ENCODE assay signal across 21 cellular contexts in the genomic region with DNA sequence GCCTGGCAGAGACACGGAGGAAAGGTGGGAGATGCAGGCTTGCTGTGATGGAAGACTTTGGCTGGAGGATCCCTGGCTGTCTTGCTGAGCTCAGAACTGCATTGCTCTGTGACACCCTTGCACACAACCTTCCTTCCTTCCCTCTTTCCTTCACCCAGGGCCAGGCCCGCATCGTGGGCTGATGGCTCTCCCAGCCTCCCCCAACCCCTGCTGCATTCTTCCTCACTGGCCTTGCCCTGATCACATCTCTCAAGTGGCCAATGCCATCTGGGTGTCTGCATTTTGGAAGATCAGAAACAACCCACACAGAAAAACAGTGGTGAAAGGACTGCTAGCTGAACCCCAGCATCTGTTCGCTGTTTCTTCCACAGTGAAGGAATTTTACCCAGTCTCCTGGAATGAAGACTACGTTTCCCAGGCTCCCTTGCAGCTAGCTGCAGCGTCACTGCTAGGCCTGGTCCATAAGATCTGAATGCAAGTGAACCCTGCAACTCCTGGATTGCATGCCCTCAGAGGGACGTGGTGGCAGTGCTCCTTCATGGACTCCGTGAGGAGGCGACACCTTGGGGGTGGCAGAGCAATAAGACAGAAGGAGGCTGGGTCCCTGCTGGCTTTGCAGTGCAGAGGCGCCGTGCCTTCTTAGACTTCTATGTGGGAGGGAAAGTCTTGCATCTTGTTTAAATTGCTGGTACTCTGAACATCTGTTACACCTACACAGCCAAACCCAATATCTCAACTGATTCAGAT.
DNase-seq lines count a peak whose midpoint lies in the region; ATAC-seq and TF ChIP-seq lines count a peak whose summit lies in the region.
"Had no signal": no experiment of that assay in that cellular context is flagged by ENCODE, and none has a peak within 500 bp of the region (broad histone marks: within the 10 kb centered on the region; RNA-seq: fewer than 3 reads in every experiment).

No MANE protein-coding gene starts in this region.

- no peak overlapping the region for H3K4me3 Mint-ChIP-seq in GM23338
- H3K4me3 Mint-ChIP-seq in activated CD4-positive, alpha-beta memory T cell treated with anti-CD3 and anti-CD28 coated beads for 36 hours, result peak overlapping the region; percentile 33
- no peak overlapping the region for H3K4me3 Mint-ChIP-seq in neural progenitor cell
- no peak overlapping the region for H3K4me3 Mint-ChIP-seq in CD14-positive monocyte
- H3K4me3 Mint-ChIP-seq: activated naive CD8-positive, alpha-beta T cell treated with anti-CD3 and anti-CD28 coated beads, Interleukin-2, amount 10 ng/mL, durations not matched to agents 7 days and 5 days; stimulated activated naive B cell treated with anti-CD40 and anti-IgM and Interleukin-4, amounts not matched to agents 10 μg/mL and 1 μg/mL and 100 μg/mL, for 72 hours had no signal

- 0 out of 3 replicates have a peak, but pooled peaks cover 2% of the 10 kb centered on the region for H3K4me1 Mint-ChIP-seq in GM23338
- H3K4me1 Mint-ChIP-seq in activated CD4-positive, alpha-beta memory T cell treated with anti-CD3 and anti-CD28 coated beads for 36 hours (ENCODE audit: low read depth), result peaks cover 58% of the 10 kb centered on the region
- peaks cover 44% of the 10 kb centered on the region for H3K4me1 Mint-ChIP-seq in neural progenitor cell
- H3K4me1 Mint-ChIP-seq in CD14-positive monocyte, result peaks cover 3% of the 10 kb centered on the region

- intact Hi-C loops in activated CD4-positive, alpha-beta memory T cell treated with anti-CD3 and anti-CD28 coated beads for 36 hours (cut with micrococcal nuclease), result loop anchor here (1.0 to 5.0 kb wide), 9 partner anchors 29 to 413 kb away; a partner anchor contains a TSS
- intact Hi-C loops in CD14-positive monocyte (cut with micrococcal nuclease), result no loop called here

- H4K20me1 ChIP-seq in GM23338 (replicated peaks; ENCODE audit: insufficient read depth) (no peaks in the 10 kb centered on the region), neural progenitor cell (ENCODE audit: low read depth) (no peaks in the 10 kb centered on the region)

- H3K4me2 ChIP-seq in GM23338 (no peak overlapping the region), neural progenitor cell (no peak overlapping the region)

- H3K27me3 ChIP-seq in GM23338 (ENCODE audit: insufficient read depth) (no peaks in the 10 kb centered on the region), neural progenitor cell (no peaks in the 10 kb centered on the region)
- H3K27me3 ChIP-seq: body of pancreas, neutrophil, spleen, tibial nerve had no signal

- POLR2A ChIA-PET in activated CD4-positive, alpha-beta memory T cell treated with anti-CD3 and anti-CD28 coated beads for 36 hours (lab: Charles Lee), result interaction anchor here (0.8 to 2.0 kb wide), 14 partner anchors 16 to 153 kb away, joined by 3 to 26 read pairs (median 6); a partner anchor contains a TSS

- H3K79me2 ChIP-seq in GM23338 (replicated peaks; ENCODE audit: insufficient read depth) (no peaks in the 10 kb centered on the region), neural progenitor cell (ENCODE audit: low read depth) (no peaks in the 10 kb centered on the region)

- TF ChIP-seq CTCF in GM23338 (conservative IDR thresholded peaks at IDR 0.05; ENCODE audit: low read depth in 2 of 2) (no peak), neural progenitor cell (IDR thresholded peaks at IDR 0.05) (no peak), CD14-positive monocyte (IDR thresholded peaks at IDR 0.05) (no peak)

- no peaks in the 10 kb centered on the region for H3K9me3 ChIP-seq in neural progenitor cell (ENCODE audit: low read depth)
- H3K9me3 ChIP-seq: body of pancreas, neutrophil had no signal

- no peak overlapping the region for H3K4me3 ChIP-seq in GM23338
- no peak overlapping the region for H3K4me3 ChIP-seq in neural progenitor cell
- H3K4me3 ChIP-seq: body of pancreas, coronary artery, spleen, tibial nerve had no signal

- peak; percentile 68 for ATAC-seq in GM23338
- ATAC-seq: body of pancreas, Right ventricle myocardium inferior had no signal

- H2AFZ ChIP-seq in GM23338 (0 out of 2 replicates have a peak overlapping the region, but pooled peaks have one; percentile 32), neural progenitor cell (replicated peaks) (peak overlapping the region; percentile 50)

- no peaks in the 10 kb centered on the region for H3K9me2 ChIP-seq in GM23338 (ENCODE audit: insufficient read depth)

- H3K27me3 Mint-ChIP-seq in GM23338 (ENCODE audit: insufficient read depth, low read depth, poor library complexity) (peaks cover 2% of the 10 kb centered on the region), neural progenitor cell (ENCODE audit: insufficient read depth, low read depth) (peaks cover 5% of the 10 kb centered on the region), CD14-positive monocyte (ENCODE audit: low read depth in 3 of 3) (peaks cover 1 to 5% (median 3%) of the 10 kb centered on the region in 3 donors)
- no peaks in the 10 kb centered on the region for H3K27me3 Mint-ChIP-seq in activated CD4-positive, alpha-beta memory T cell treated with anti-CD3 and anti-CD28 coated beads for 36 hours
- H3K27me3 Mint-ChIP-seq: activated naive CD8-positive, alpha-beta T cell treated with anti-CD3 and anti-CD28 coated beads, Interleukin-2, amount 10 ng/mL, durations not matched to agents 7 days and 5 days had no signal

- H3K4me1 ChIP-seq in GM23338 (ENCODE audit: insufficient read depth) (no peaks in the 10 kb centered on the region), neural progenitor cell (no peaks in the 10 kb centered on the region)
- H3K4me1 ChIP-seq: body of pancreas, tibial nerve had no signal

- H3K27ac ChIP-seq in GM23338 (ENCODE audit: low read depth) (no peak overlapping the region), neural progenitor cell (no peak overlapping the region)
- H3K27ac ChIP-seq: body of pancreas, coronary artery, neutrophil, spleen, tibial nerve, VCaP had no signal

- no peak overlapping the region for H3K27ac Mint-ChIP-seq in GM23338
- H3K27ac Mint-ChIP-seq in activated CD4-positive, alpha-beta memory T cell treated with anti-CD3 and anti-CD28 coated beads for 36 hours, result peak overlapping the region; percentile 93
- H3K27ac Mint-ChIP-seq in neural progenitor cell, result no peak overlapping the region
- no peak overlapping the region for H3K27ac Mint-ChIP-seq in CD14-positive monocyte
- H3K27ac Mint-ChIP-seq: activated naive CD8-positive, alpha-beta T cell treated with anti-CD3 and anti-CD28 coated beads, Interleukin-2, amount 10 ng/mL, durations not matched to agents 7 days and 5 days; stimulated activated naive B cell treated with anti-CD40 and anti-IgM and Interleukin-4, amounts not matched to agents 10 μg/mL and 1 μg/mL and 100 μg/mL, for 72 hours had no signal

- H3F3A ChIP-seq in GM23338 (replicated peaks; ENCODE audit: low read depth), result no peaks in the 10 kb centered on the region
- no peaks in the 10 kb centered on the region for H3F3A ChIP-seq in neural progenitor cell (ENCODE audit: low read depth)

- H3K36me3 ChIP-seq in GM23338 (ENCODE audit: insufficient read depth), result no peaks in the 10 kb centered on the region
- no peaks in the 10 kb centered on the region for H3K36me3 ChIP-seq in neural progenitor cell
- H3K36me3 ChIP-seq: neutrophil, spleen, tibial nerve had no signal

- H3K36me3 Mint-ChIP-seq in GM23338 (ENCODE audit: low read depth), result no peaks in the 10 kb centered on the region; the same call in 2 of the 3 replicates
- no peaks in the 10 kb centered on the region for H3K36me3 Mint-ChIP-seq in activated CD4-positive, alpha-beta memory T cell treated with anti-CD3 and anti-CD28 coated beads for 36 hours
- no peaks in the 10 kb centered on the region for H3K36me3 Mint-ChIP-seq in neural progenitor cell
- no peaks in the 10 kb centered on the region for H3K36me3 Mint-ChIP-seq in CD14-positive monocyte
- H3K36me3 Mint-ChIP-seq: activated naive CD8-positive, alpha-beta T cell treated with anti-CD3 and anti-CD28 coated beads, Interleukin-2, amount 10 ng/mL, durations not matched to agents 7 days and 5 days; stimulated activated naive B cell treated with anti-CD40 and anti-IgM and Interleukin-4, amounts not matched to agents 10 μg/mL and 1 μg/mL and 100 μg/mL, for 72 hours had no signal

- no peak overlapping the region for H3K9ac ChIP-seq in neural progenitor cell

- peak; percentile 45 to 56 for DNase-seq in activated T-cell treated with anti-CD3 and anti-CD28 coated beads, Interleukin-2, amount 50 U/mL, for 48 hours
- DNase-seq in activated T-cell treated with anti-CD3 and anti-CD28 coated beads for 4 hours (no peak), GM23338 (ENCODE audit: low spot score) (peak; percentile 27), neural progenitor cell (ENCODE audit: low spot score) (no peak), CD14-positive monocyte (ENCODE audit: low spot score) (no peak), MV-4-11 (lab: John Stamatoyannopoulos, UW) (no peak), occipital lobe (lab: John Stamatoyannopoulos, UW) (no peak)
- peak; percentile 54 for DNase-seq in activated CD4-positive, alpha-beta memory T cell treated with anti-CD3 and anti-CD28 coated beads for 36 hours
- DNase-seq: activated naive CD8-positive, alpha-beta T cell treated with anti-CD3 and anti-CD28 coated beads, Interleukin-2, amount 10 ng/mL, durations not matched to agents 7 days and 5 days; body of pancreas; Karpas-422; NCI-H1092; NCI-H2081; NCI-H524 treated with DMSO at 0.1 percent for 48 hours; spleen; stimulated activated naive B cell treated with anti-CD40 and anti-IgM and Interleukin-4, amounts not matched to agents 10 μg/mL and 1 μg/mL and 100 μg/mL, for 72 hours had no signal

- peaks cover 2% of the 10 kb centered on the region; the same call in 1 of the 3 replicates for H3K9me3 Mint-ChIP-seq in GM23338
- H3K9me3 Mint-ChIP-seq in activated CD4-positive, alpha-beta memory T cell treated with anti-CD3 and anti-CD28 coated beads for 36 hours, result no peaks in the 10 kb centered on the region
- H3K9me3 Mint-ChIP-seq in neural progenitor cell, result peaks cover 2% of the 10 kb centered on the region
- H3K9me3 Mint-ChIP-seq in CD14-positive monocyte, result peaks cover 2 to 10% (median 4%) of the 10 kb centered on the region in 7 donors
- H3K9me3 Mint-ChIP-seq: activated naive CD8-positive, alpha-beta T cell treated with anti-CD3 and anti-CD28 coated beads, Interleukin-2, amount 10 ng/mL, durations not matched to agents 7 days and 5 days; stimulated activated naive B cell treated with anti-CD40 and anti-IgM and Interleukin-4, amounts not matched to agents 10 μg/mL and 1 μg/mL and 100 μg/mL, for 72 hours had no signal

- CTCF ChIA-PET in activated CD4-positive, alpha-beta memory T cell treated with anti-CD3 and anti-CD28 coated beads for 36 hours (lab: Charles Lee), result interaction anchor here (0.7 to 1.6 kb wide), 8 partner anchors 17 to 102 kb away, joined by 3 to 6 read pairs (median 4); no protein-coding TSS in a partner anchor

TF ChIP-seq in GM23338, 12 proteins besides CTCF, POLR2A, EP300 and RAD21 (continues in another document):
- TF ChIP-seq STAT1 (IDR thresholded peaks at IDR 0.05; ENCODE audit: unreplicated experiment) (no peak), POLR2AphosphoS5 (IDR thresholded peaks at IDR 0.05; ENCODE audit: low read depth) (no peak)

Comparison
In these comparisons a context has a peak if more than half of its experiments do, and no peak if none do; other contexts are left out.
1. DNase-seq: peak in activated T-cell treated with anti-CD3 and anti-CD28 coated beads, Interleukin-2, amount 50 U/mL, for 48 hours (2 of 2), GM23338 (single experiment) and activated CD4-positive, alpha-beta memory T cell treated with anti-CD3 and anti-CD28 coated beads for 36 hours (single experiment); none in activated T-cell treated with anti-CD3 and anti-CD28 coated beads for 4 hours (single experiment), neural progenitor cell (single experiment), CD14-positive monocyte (single experiment), MV-4-11 (single experiment) and occipital lobe (single experiment).